In the genomic region with DNA sequence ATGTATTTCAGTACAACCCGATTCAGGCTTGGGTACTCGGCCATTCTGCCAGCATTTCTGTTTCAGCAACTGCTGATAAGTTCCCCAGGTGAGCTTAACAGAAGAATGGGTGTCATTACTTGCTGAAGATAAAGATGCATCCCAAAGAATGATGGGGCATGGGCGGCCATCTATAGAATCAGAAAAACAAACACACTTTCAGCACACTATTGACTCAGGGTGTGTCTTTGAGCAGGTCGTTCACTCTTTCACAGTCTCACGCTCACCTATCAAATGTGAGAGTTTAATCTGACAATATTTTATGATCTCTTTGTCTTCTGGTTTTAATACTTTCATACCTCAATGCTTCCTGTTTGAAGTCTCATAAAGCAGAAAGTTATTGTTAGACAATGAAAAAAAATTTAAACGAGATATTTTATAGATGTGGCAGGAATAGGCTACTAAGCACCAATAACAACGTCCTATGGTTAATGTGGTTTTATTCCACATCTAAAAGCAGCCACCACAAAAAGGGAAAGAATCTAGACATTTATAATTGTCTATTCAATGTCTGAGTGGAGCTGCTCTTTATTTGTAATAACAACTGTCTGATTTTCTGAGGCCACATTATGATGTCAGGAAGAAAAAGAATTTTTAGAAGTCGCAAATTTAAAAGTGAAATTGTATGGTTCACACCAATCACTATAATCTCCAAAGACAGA, we compare ENCODE assay signal across 21 cellular contexts. TPM values are rescaled to one million over a fixed set of nuclear protein-coding genes. Genes with fewer than 3 reads are reported as not detected.
A peak's percentile ranks its signal among the peaks of the same experiment; 100 is the strongest.
DNase-seq lines count a peak whose midpoint lies in the region; TF ChIP-seq lines count a peak whose summit lies in the region.
"Had no signal": no experiment of that assay in that cellular context is flagged by ENCODE, and none has a peak within 500 bp of the region (broad histone marks: within the 10 kb centered on the region; RNA-seq: fewer than 3 reads in every experiment).

No MANE protein-coding gene starts in this region.

- DNase-seq in RPMI7951 (ENCODE audit: low read depth) = peak; percentile 11
- DNase-seq in glomerular visceral epithelial cell (ENCODE audit: extremely low spot score) = peak; percentile 27
- no peak for DNase-seq in smooth muscle cell (lab: John Stamatoyannopoulos, UW; ENCODE audit: unreplicated experiment)
- no peak for DNase-seq in NCI-H2227 treated with DMSO at 0.1 percent for 48 hours (lab: John Stamatoyannopoulos, UW)
- no peak for DNase-seq in cerebellum (ENCODE audit: low spot score)
- DNase-seq in ovary = no peak
- DNase-seq in AG08396 (ENCODE audit: low spot score) = no peak
- DNase-seq: activated B cell treated with CpG ODN at 0.5 μM for 24 hours; activated CD8-positive, alpha-beta T cell treated with anti-CD3 and anti-CD28 coated beads for 36 hours; activated gamma-delta T cell treated with Interleukin-2 at 50 U/mL for 16 hours; adrenal gland; AML-193; Kasumi-1; left ventricle myocardium inferior; NCI-H1048; NCI-H2029 treated with DMSO at 0.1 percent for 48 hours; NCI-H526; spleen; stimulated activated CD4-positive, alpha-beta T cell treated with anti-CD3 and anti-CD28 coated beads, Interleukin-4, amount 100 ng/mL, for 1 hour; stimulated activated naive CD8-positive, alpha-beta T cell treated with anti-CD3 and anti-CD28 coated beads, Interleukin-15, Interleukin-2, amounts not matched to agents 100 U/mL and 50 U/mL, for 24 hours had no signal

- no peak for TF ChIP-seq EP300 in ovary (IDR thresholded peaks at IDR 0.05)

- H3K36me3 ChIP-seq in HUES48 (ENCODE audit: control insufficient read depth, insufficient read depth, low read length) (no peaks in the 10 kb centered on the region), smooth muscle cell (ENCODE audit: low read depth) (no peaks in the 10 kb centered on the region), ovary (no peaks in the 10 kb centered on the region)
- H3K36me3 ChIP-seq: spleen had no signal

- H3K27me3 ChIP-seq in HUES48 (ENCODE audit: control insufficient read depth, insufficient read depth, low read length) (no peaks in the 10 kb centered on the region), smooth muscle cell (ENCODE audit: low read depth) (no peaks in the 10 kb centered on the region), ovary (no peaks in the 10 kb centered on the region)
- H3K27me3 ChIP-seq: adrenal gland, spleen had no signal

- H3K9ac ChIP-seq in HUES48 (ENCODE audit: low read depth, low read length) (no peak overlapping the region), smooth muscle cell (ENCODE audit: low read depth) (peak overlapping the region; percentile 46)

- no peaks in the 10 kb centered on the region for H3K9me3 ChIP-seq in HUES48 (ENCODE audit: control insufficient read depth, insufficient read depth, low read length)
- no peaks in the 10 kb centered on the region for H3K9me3 ChIP-seq in smooth muscle cell (replicated peaks; ENCODE audit: low read depth)
- no peaks in the 10 kb centered on the region for H3K9me3 ChIP-seq in ovary
- H3K9me3 ChIP-seq: adrenal gland, left ventricle myocardium inferior, spleen had no signal

- TF ChIP-seq POLR2A in ovary (IDR thresholded peaks at IDR 0.05) = no peak

- H4K20me1 ChIP-seq in smooth muscle cell (ENCODE audit: low read depth) = no peaks in the 10 kb centered on the region

- TF ChIP-seq CTCF in smooth muscle cell (IDR thresholded peaks at IDR 0.05; ENCODE audit: borderline replicate concordance, insufficient read depth, poor library complexity, severe bottlenecking) (no peak), ovary (IDR thresholded peaks at IDR 0.05) (no peak)

- no peak overlapping the region for H2AFZ ChIP-seq in smooth muscle cell (ENCODE audit: low read depth)

- peaks cover 16% of the 10 kb centered on the region for H3F3A ChIP-seq in smooth muscle cell (ENCODE audit: low read depth)

- 74% methylated on average over 8 of the region's 8 CpGs for WGBS in smooth muscle cell (ENCODE audit: low lambda C conversion rate)
- 66 to 71% (median 68%) methylated on average over 8 of the region's 8 CpGs for WGBS in ovary, 3 donors

- peaks cover 27% of the 10 kb centered on the region for H3K79me2 ChIP-seq in smooth muscle cell (ENCODE audit: low read depth)

- intact Hi-C loops in ovary (cut with DNase I) = no loop called here

- no peaks in the 10 kb centered on the region for H3K4me1 ChIP-seq in HUES48 (ENCODE audit: control insufficient read depth, insufficient read depth, low read length)
- H3K4me1 ChIP-seq in smooth muscle cell (ENCODE audit: low read depth) = peaks cover 16% of the 10 kb centered on the region
- peaks cover 5% of the 10 kb centered on the region for H3K4me1 ChIP-seq in ovary (ENCODE audit: insufficient read depth)

- H3K4me3 ChIP-seq in HUES48 (ENCODE audit: low read depth, low read length) (no peak overlapping the region), smooth muscle cell (no peak overlapping the region), ovary (no peak overlapping the region)
- H3K4me3 ChIP-seq: spleen had no signal

- H3K4me2 ChIP-seq in smooth muscle cell = peak overlapping the region; percentile 50

- H3K27ac ChIP-seq in HUES48 (ENCODE audit: low read depth, low read length) (peak overlapping the region; percentile 1), smooth muscle cell (ENCODE audit: low read depth) (peak overlapping the region; percentile 99), ovary (no peak overlapping the region)
- H3K27ac ChIP-seq: spleen had no signal

RNA-seq across cellular contexts. Expression of gene GASK1B, which starts 17.0 kb away (rescaled TPM):
- total RNA-seq in RPMI7951 (2014; rRNA removed; shearing (Covaris generic)) = 0.98 and 1.2 TPM in 2 replicates
- total RNA-seq in smooth muscle cell = 62.2 and 79.4 TPM in 2 replicates
- polyA plus RNA-seq in smooth muscle cell = 12.9 and 22.4 TPM in 2 replicates
- 30.6 TPM for total RNA-seq in cerebellum
- total RNA-seq in ovary = 100 to 1,000 TPM in 5 of 7 donors, 10 to 100 TPM in 2; 60.8 to 145 (median 115) TPM
- polyA plus RNA-seq in ovary = 100 to 1,000 TPM in 1 of 2 donors, 10 to 100 TPM in 1; 94.7 to 170 TPM
- total RNA-seq: activated B cell treated with CpG ODN at 0.5 μM for 24 hours; activated CD8-positive, alpha-beta T cell treated with anti-CD3 and anti-CD28 coated beads for 36 hours had no signal

RNA-seq across cellular contexts. Expression of gene TMEM144, which starts 54.5 kb away (rescaled TPM):
- total RNA-seq in RPMI7951 (2014; rRNA removed; shearing (Covaris generic)) = 0.78 and 2.5 TPM in 2 replicates
- 4.4 and 13.8 TPM in 2 replicates for total RNA-seq in smooth muscle cell
- 0.48 and 2.7 TPM in 2 replicates for polyA plus RNA-seq in smooth muscle cell
- total RNA-seq in cerebellum = 4.0 TPM
- 10 to 100 TPM in 3 of 7 donors, 1 to 10 TPM in 4; 5.6 to 14.9 (median 9.0) TPM for total RNA-seq in ovary
- 1 to 10 TPM; 5.4 to 8.4 TPM for polyA plus RNA-seq in ovary
- total RNA-seq: activated B cell treated with CpG ODN at 0.5 μM for 24 hours had no signal

Comparison
In these comparisons a context has a peak if more than half of its experiments do, and no peak if none do; other contexts are left out.
1. H3K27ac ChIP-seq: peak in HUES48 (single experiment) and smooth muscle cell (single experiment); none in ovary (0 of 2).
2. DNase-seq: peak in RPMI7951 (single experiment) and glomerular visceral epithelial cell (single experiment); none in smooth muscle cell (single experiment), NCI-H2227 treated with DMSO at 0.1 percent for 48 hours (single experiment), cerebellum (single experiment), ovary (0 of 5) and AG08396 (single experiment).
3. RNA of gene GASK1B, which starts 17.0 kb away (total RNA-seq): 60.8 to 145 TPM in ovary, 62.2 to 79.4 TPM in smooth muscle cell and 30.6 TPM in cerebellum (single experiment); 0.98 to 1.2 TPM in RPMI7951; every median in the first group is over 10 times any median in the second.